8 cellular contexts compared by ENCODE assay signal in genomic region chr15:101008158-101009139, GRCh38.
DNase-seq lines count a peak whose midpoint lies in the region; ATAC-seq, FAIRE-seq and TF ChIP-seq lines count a peak whose summit lies in the region.

No MANE protein-coding gene starts in this region.

- no peaks in the 10 kb centered on the region for H3K4me1 ChIP-seq in breast epithelium
- peaks cover 11 to 26% (median 22%) of the 10 kb centered on the region in 6 donors for H3K4me1 ChIP-seq in spleen

- H3K27me3 ChIP-seq in breast epithelium (no peaks in the 10 kb centered on the region), spleen (replicated peaks in 1 of 7) (no peaks in the 10 kb centered on the region)

- H3K36me3 ChIP-seq in breast epithelium (no peaks in the 10 kb centered on the region), spleen (peaks cover 0 to 71% (median 20%) of the 10 kb centered on the region in 6 donors)

- no peak for FAIRE-seq in H54 (lab: Jason Lieb, UNC)

- H3K4me3 ChIP-seq in breast epithelium, result peak overlapping the region; percentile 30 to 67 (median 55)
- peak overlapping the region; percentile 36 to 74 (median 47) for H3K4me3 ChIP-seq in spleen

- ATAC-seq in GM18511 (IDR thresholded peaks at IDR 0.05; ENCODE audit: unreplicated experiment) (peak; percentile 91), HG03025 (IDR thresholded peaks at IDR 0.05; ENCODE audit: low FRiP score, unreplicated experiment) (peak; percentile 74)

- H3K27ac ChIP-seq in VCaP (peak overlapping the region; percentile 68), breast epithelium (peak overlapping the region; percentile 23 to 55), spleen (peak overlapping the region in 5 of 8 donors; percentile 51 to 66 (median 55))

- H3K9me3 ChIP-seq in breast epithelium (peaks cover 0 to 7% of the 10 kb centered on the region in 2 donors), spleen (peaks cover 0 to 10% (median 4%) of the 10 kb centered on the region in 8 donors)

- intact Hi-C loops in breast epithelium (cut with DNase I; ENCODE audit: low total_unique reads) (loop anchor here (10.0 kb wide), 1 partner anchor 374 kb away; no protein-coding TSS in a partner anchor), spleen (cut with DNase I; ENCODE audit: low total_unique reads) (loop anchor here (5.0 kb wide), 1 partner anchor 381 kb away; no protein-coding TSS in a partner anchor)

- TF ChIP-seq POLR2A in breast epithelium (IDR thresholded peaks at IDR 0.05) (no peak), spleen (IDR thresholded peaks at IDR 0.05) (no peak), H54 (IDR thresholded peaks at IDR 0.05; ENCODE audit: low read depth, low read length) (no peak)

- peak; percentile 48 for DNase-seq in NCI-H2029 treated with DMSO at 0.1 percent for 48 hours (lab: John Stamatoyannopoulos, UW)
- DNase-seq in breast epithelium (ENCODE audit: low spot score in 2 of 2), result peak; percentile 75 to 89
- peak; percentile 64 for DNase-seq in inferior parietal cortex (ENCODE audit: extremely low spot score)
- DNase-seq in spleen, result peak; percentile 97
- no peak for DNase-seq in H54 (ENCODE audit: insufficient read length, low spot score)

- TF ChIP-seq CTCF in VCaP (conservative IDR thresholded peaks at IDR 0.05), result peak; percentile 98
- TF ChIP-seq CTCF in breast epithelium (IDR thresholded peaks at IDR 0.05), result peak; percentile 85 to 93 (median 90)
- TF ChIP-seq CTCF in spleen (IDR thresholded peaks at IDR 0.05 in 8 of 11, conservative IDR thresholded peaks at IDR 0.05 in 3 of 11), result peak; percentile 84 to 98 (median 96)

- 17 to 28% (median 25%) methylated on average over 39 to 48 of the region's 48 CpGs for WGBS in spleen, 5 donors
